ENCODE assay signal across 15 cellular contexts in genomic region chr19:14267224-14267741, GRCh38.
DNase-seq lines count a peak whose midpoint lies in the region; ATAC-seq, FAIRE-seq and TF ChIP-seq lines count a peak whose summit lies in the region.
"Had no signal": no experiment of that assay in that cellular context is flagged by ENCODE, and none has a peak within 500 bp of the region (broad histone marks: within the 10 kb centered on the region; RNA-seq: fewer than 3 reads in every experiment).

No MANE protein-coding gene starts in this region.

- no peak overlapping the region for H3K27ac Mint-ChIP-seq in neural progenitor cell
- H3K27ac Mint-ChIP-seq: CD4-positive, alpha-beta memory T cell; IgD-negative memory B cell had no signal

- peaks cover 3% of the 10 kb centered on the region for H3K9me3 Mint-ChIP-seq in neural progenitor cell

- H3K4me1 ChIP-seq in HEK293 (ENCODE audit: control insufficient read depth, insufficient read depth, low read length) (no peaks in the 10 kb centered on the region), K562 (replicated peaks in 1 of 2; ENCODE audit: control insufficient read depth in 2 of 2, insufficient read depth in 2 of 2, low read length in 2 of 2) (peaks cover 0 to 9% of the 10 kb centered on the region in 2 experiments; a peak in 3 of 5 replicates), neural progenitor cell (peaks cover 30% of the 10 kb centered on the region), right atrium auricular region (peaks cover 0 to 4% of the 10 kb centered on the region in 2 donors)
- H3K4me1 ChIP-seq: BE2C had no signal

- H3F3A ChIP-seq in neural progenitor cell (ENCODE audit: low read depth), result peaks cover 52% of the 10 kb centered on the region

- no peak for DNase-seq in K562 (ENCODE audit: extremely low read depth in 1 of 4, low spot score in 3 of 4)
- no peak for DNase-seq in neural progenitor cell (ENCODE audit: low spot score)
- DNase-seq in urothelium cell line (ENCODE audit: low spot score), result no peak
- no peak for DNase-seq in EL
- DNase-seq in right atrium auricular region (ENCODE audit: low spot score), result no peak
- DNase-seq: BE2C; CD4-positive, alpha-beta memory T cell; DMS79; H7 had no signal

- H3K9me1 ChIP-seq in K562 (ENCODE audit: control insufficient read depth, insufficient read depth, low read length), result no peaks in the 10 kb centered on the region

- CTCF ChIA-PET in HEK293 (lab: Yijun Ruan, JAX), result interaction anchor here (1.4 kb wide), 1 partner anchor 21 kb away, joined by 4 read pairs; no protein-coding TSS in a partner anchor
- CTCF ChIA-PET in K562 (lab: Yijun Ruan, JAX; ENCODE audit: low intra/inter-chr PET ratio), result no interaction called here

- POLR2A ChIA-PET in HEK293 (lab: Yijun Ruan, JAX) (no interaction called here), K562 (lab: Yijun Ruan, JAX) (interaction anchor here (0.5 kb wide), 1 partner anchor 123 kb away, joined by 3 read pairs; no protein-coding TSS in a partner anchor)

- H3K4me2 ChIP-seq in K562 (ENCODE audit: insufficient read depth, low read length), result no peak overlapping the region
- no peak overlapping the region for H3K4me2 ChIP-seq in neural progenitor cell

- no peak for FAIRE-seq in K562 (lab: Jason Lieb, UNC)
- peak; percentile 63 for FAIRE-seq in urothelium cell line (lab: Jason Lieb, UNC)
- FAIRE-seq: G401.6, GM12892 had no signal

- no TSS peak for BruUV-seq in K562 (replicated peaks; lab: Mats Ljungman, UMichigan)

- peak overlapping the region; percentile 21 for H3K4me3 Mint-ChIP-seq in neural progenitor cell
- H3K4me3 Mint-ChIP-seq: CD4-positive, alpha-beta memory T cell; IgD-negative memory B cell had no signal

- ATAC-seq in K562, result no peak
- ATAC-seq in GM18873 (IDR thresholded peaks at IDR 0.05; ENCODE audit: low FRiP score, unreplicated experiment), result no peak

- peaks cover 21% of the 10 kb centered on the region for H3K27me3 Mint-ChIP-seq in neural progenitor cell (ENCODE audit: insufficient read depth, low read depth)
- H3K27me3 Mint-ChIP-seq: IgD-negative memory B cell had no signal

- no peak for TF ChIP-seq EP300 in K562 (IDR thresholded peaks at IDR 0.05; ENCODE audit: low read length)

- no peak for TF ChIP-seq RAD21 in K562 (CRISPR knock-in tag; conservative IDR thresholded peaks at IDR 0.05 in 1 of 2, IDR thresholded peaks at IDR 0.05 in 1 of 2)

- H3K4me3 ChIP-seq in HEK293 (ENCODE audit: low read depth, low read length) (no peak overlapping the region), K562 (no peak overlapping the region), neural progenitor cell (no peak overlapping the region), right atrium auricular region (no peak overlapping the region)

- no peaks in the 10 kb centered on the region for H4K20me1 ChIP-seq in K562 (replicated peaks; ENCODE audit: control insufficient read depth, insufficient read depth, low read length)
- H4K20me1 ChIP-seq in neural progenitor cell (ENCODE audit: low read depth), result peaks cover 9% of the 10 kb centered on the region

- H3K27me3 ChIP-seq in K562 (ENCODE audit: control insufficient read depth in 2 of 2, insufficient read depth in 2 of 2, low read length in 2 of 2), result peaks cover 17 to 40% of the 10 kb centered on the region in 2 experiments; a peak in 4 of 5 replicates
- peaks cover 23% of the 10 kb centered on the region for H3K27me3 ChIP-seq in neural progenitor cell
- no peaks in the 10 kb centered on the region for H3K27me3 ChIP-seq in right atrium auricular region

- H3K9ac ChIP-seq in K562 (ENCODE audit: insufficient read depth in 1 of 2, low read depth in 2 of 2, low read length in 2 of 2), result no peak overlapping the region
- H3K9ac ChIP-seq in neural progenitor cell, result no peak overlapping the region

- H3K36me3 ChIP-seq in HEK293 (ENCODE audit: control insufficient read depth in 2 of 2, insufficient read depth in 1 of 2, low read length in 2 of 2) (no peaks in the 10 kb centered on the region), K562 (ENCODE audit: control insufficient read depth, insufficient read depth, low read length) (no peaks in the 10 kb centered on the region), neural progenitor cell (no peaks in the 10 kb centered on the region), right atrium auricular region (no peaks in the 10 kb centered on the region)
- H3K36me3 ChIP-seq: BE2C had no signal

- WGBS in K562 (ENCODE audit: insufficient coverage, low coverage, missing lambda C conversion rate), result 0% methylated on average over 6 of the region's 6 CpGs

- H3K9me3 ChIP-seq in HEK293 (ENCODE audit: control insufficient read depth, insufficient read depth, low read depth, low read length) (no peaks in the 10 kb centered on the region), K562 (replicated peaks; ENCODE audit: control insufficient read depth, insufficient read depth, low read depth, low read length) (no peaks in the 10 kb centered on the region), neural progenitor cell (ENCODE audit: low read depth) (no peaks in the 10 kb centered on the region), right atrium auricular region (no peaks in the 10 kb centered on the region)
- H3K9me3 ChIP-seq: BE2C had no signal

- no peak overlapping the region for H3K27ac ChIP-seq in HEK293 (ENCODE audit: extremely low read depth, low read depth, low read length)
- H3K27ac ChIP-seq in K562 (ENCODE audit: extremely low read depth, low read depth, low read length), result no peak overlapping the region
- H3K27ac ChIP-seq in neural progenitor cell, result no peak overlapping the region
- H3K27ac ChIP-seq in right atrium auricular region, result no peak overlapping the region
- H3K27ac ChIP-seq: C4-2B had no signal

- H3K79me2 ChIP-seq in K562 (ENCODE audit: control insufficient read depth, insufficient read depth, low read length), result no peaks in the 10 kb centered on the region
- H3K79me2 ChIP-seq in neural progenitor cell (ENCODE audit: low read depth), result no peaks in the 10 kb centered on the region

- H3K4me1 Mint-ChIP-seq in neural progenitor cell, result peaks cover 32% of the 10 kb centered on the region
- H3K4me1 Mint-ChIP-seq: CD4-positive, alpha-beta memory T cell; IgD-negative memory B cell had no signal

- TF ChIP-seq POLR2A in K562 (conservative IDR thresholded peaks at IDR 0.05), result no peak

- in situ Hi-C loops in K562 (cut with MboI), result no loop called here

- TF ChIP-seq CTCF in HEK293 (tag by site-specific recombination; IDR thresholded peaks at IDR 0.05) (no peak), K562 (IDR thresholded peaks at IDR 0.05 in 2 of 3, conservative IDR thresholded peaks at IDR 0.05 in 1 of 3; ENCODE audit: insufficient read depth in 2 of 3, low read depth in 1 of 3, low read length in 3 of 3) (no peak), neural progenitor cell (IDR thresholded peaks at IDR 0.05) (no peak), right atrium auricular region (IDR thresholded peaks at IDR 0.05) (no peak)

- H2AFZ ChIP-seq in K562 (ENCODE audit: low read depth, low read length), result no peak overlapping the region
- H2AFZ ChIP-seq in neural progenitor cell (replicated peaks), result no peak overlapping the region

- no peaks in the 10 kb centered on the region for H3K36me3 Mint-ChIP-seq in neural progenitor cell
- H3K36me3 Mint-ChIP-seq: CD4-positive, alpha-beta memory T cell; IgD-negative memory B cell had no signal

- intact Hi-C loops in K562 (cut with micrococcal nuclease), result no loop called here

TF ChIP-seq in HEK293, 187 proteins besides CTCF, POLR2A, EP300 and RAD21:
- no peak for TF ChIP-seq ZBTB49 (tag by site-specific recombination; IDR thresholded peaks at IDR 0.05; ENCODE audit: low read depth)
- TF ChIP-seq ZEB2 (tag by site-specific recombination; IDR thresholded peaks at IDR 0.05), result peak; percentile 95

TF ChIP-seq in K562, 482 proteins besides CTCF, POLR2A, EP300 and RAD21:
- TF ChIP-seq ZBTB49 (CRISPR knock-in tag; IDR thresholded peaks at IDR 0.05; ENCODE audit: borderline replicate concordance) (no peak), CTBP1 (IDR thresholded peaks at IDR 0.05; ENCODE audit: borderline replicate concordance) (0 out of 2 replicates have a peak, but pooled peaks have one; percentile 28), BRD4 (IDR thresholded peaks at IDR 0.05) (no peak), ZEB2 (IDR thresholded peaks at IDR 0.05) (peak; percentile 73; the same call in 1 of the 2 replicates), TEAD1 (CRISPR knock-in tag; IDR thresholded peaks at IDR 0.05) (peak in 1 of 2 experiments; percentile 81; a peak in 1 of 4 replicates), HEY1 (CRISPR knock-in tag; IDR thresholded peaks at IDR 0.05; ENCODE audit: borderline replicate concordance) (no peak)
TF ChIP-seq in K562: peak in this region for 3.

Comparison
In these comparisons a context has a peak if more than half of its experiments do, and no peak if none do; other contexts are left out.
1. Of the 44 proteins assayed by ChIP-seq in both K562 and HEK293: peak only in K562: none; only in HEK293: none; in both: ZEB2; in neither: 43.